Comparison of ENCODE assay signal across 1 cellular context in the genomic region with DNA sequence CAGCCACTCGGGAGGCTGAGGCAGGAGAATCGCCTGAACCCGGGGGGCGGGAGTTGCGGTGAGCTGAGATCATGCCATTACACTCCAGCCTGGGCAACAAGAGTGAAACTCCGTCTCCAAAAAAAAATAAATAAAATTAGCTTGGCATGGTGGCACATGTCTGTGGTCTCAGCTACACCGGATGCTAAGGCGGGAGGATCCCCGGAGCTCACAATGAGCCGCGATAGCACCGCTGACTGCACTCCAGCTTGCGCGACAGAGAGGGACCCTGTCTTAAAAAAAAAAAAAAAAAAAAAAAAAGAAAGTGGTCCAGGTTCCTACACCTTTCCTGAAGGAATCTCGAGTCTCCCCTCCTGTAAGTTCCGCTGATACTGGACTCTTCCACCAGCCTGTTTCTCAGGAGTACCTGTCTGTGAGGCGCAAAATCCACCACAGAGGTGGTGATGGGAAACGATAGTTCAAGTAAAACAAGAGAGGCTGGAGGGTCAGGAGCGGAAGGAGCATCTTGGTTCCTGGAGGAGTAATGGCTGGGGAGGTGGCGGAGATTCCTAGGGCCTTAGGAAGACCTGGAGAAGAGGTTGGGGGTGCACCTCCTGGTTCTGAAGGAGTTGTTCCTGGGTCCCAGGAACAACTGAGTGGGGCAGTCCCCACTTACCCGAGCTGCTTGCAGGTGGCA.
TF ChIP-seq lines count a peak whose summit lies in the region.

No MANE protein-coding gene starts in this region.

TF ChIP-seq in endothelial cell of umbilical vein, 7 proteins besides CTCF, POLR2A, EP300 and RAD21:
- TF ChIP-seq JUN (IDR thresholded peaks at IDR 0.05; ENCODE audit: borderline replicate concordance, insufficient read depth, insufficient read length, low read depth) (no peak), MYC (IDR thresholded peaks at IDR 0.05; ENCODE audit: low read depth, low read length) (no peak), EZH2 (IDR thresholded peaks at IDR 0.05; ENCODE audit: borderline replicate concordance, low read depth, low read length, severe bottlenecking) (no peak), FOS (IDR thresholded peaks at IDR 0.05; ENCODE audit: borderline replicate concordance, insufficient read depth, low read length) (no peak), GATA2 (IDR thresholded peaks at IDR 0.05; ENCODE audit: insufficient read depth, insufficient read length, low read depth, low read length) (no peak), POLR2AphosphoS5 (IDR thresholded peaks at IDR 0.05; ENCODE audit: insufficient read depth, low read depth, low read length) (no peak)
- TF ChIP-seq, protein P1, sequence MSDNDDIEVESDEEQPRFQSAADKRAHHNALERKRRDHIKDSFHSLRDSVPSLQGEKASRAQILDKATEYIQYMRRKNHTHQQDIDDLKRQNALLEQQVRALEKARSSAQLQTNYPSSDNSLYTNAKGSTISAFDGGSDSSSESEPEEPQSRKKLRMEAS (IDR thresholded peaks at IDR 0.05; ENCODE audit: insufficient read depth, insufficient read length): no peak
TF ChIP-seq in endothelial cell of umbilical vein: peak in this region for 0.
